8 cellular contexts compared by ENCODE assay signal in genomic region chr16:66717112-66717675, GRCh38. TPM values are rescaled to one million over a fixed set of nuclear protein-coding genes. Genes with fewer than 3 reads are reported as not detected.
DNase-seq lines count a peak whose midpoint lies in the region; FAIRE-seq and TF ChIP-seq lines count a peak whose summit lies in the region.

No MANE protein-coding gene starts in this region.

- peak in 1 of 2 experiments; percentile 58; a peak in 1 of 3 replicates for TF ChIP-seq POLR2A in H1 (IDR thresholded peaks at IDR 0.05; ENCODE audit: control extremely low read depth in 1 of 2, low read depth in 2 of 2, low read length in 2 of 2)

- no peak for TF ChIP-seq EP300 in H1 (IDR thresholded peaks at IDR 0.05; ENCODE audit: borderline replicate concordance in 1 of 2, low read depth in 2 of 2, low read length in 2 of 2)

- H3K79me2 ChIP-seq in OCI-LY3 (ENCODE audit: low read length) (no peaks in the 10 kb centered on the region), H1 (ENCODE audit: control insufficient read depth in 1 of 2, insufficient read depth in 2 of 2, low read length in 2 of 2) (no peaks in the 10 kb centered on the region)

- peak; percentile 21 for TF ChIP-seq CTCF in OCI-LY3 (IDR thresholded peaks at IDR 0.05; ENCODE audit: low read depth, low read length)
- peak; percentile 57 to 90 (median 88) for TF ChIP-seq CTCF in H1 (IDR thresholded peaks at IDR 0.05; ENCODE audit: control extremely low read depth in 1 of 3, insufficient read depth in 1 of 3, low read depth in 1 of 3, low read length in 3 of 3)

- H2BK12ac ChIP-seq in H1 (ENCODE audit: low read depth, low read length): no peak overlapping the region

- H3K4me3 ChIP-seq in OCI-LY3 (ENCODE audit: low read length) (no peak overlapping the region), H1 (ENCODE audit: extremely low read depth in 1 of 4, insufficient read depth in 2 of 4, low read depth in 3 of 4, low read length in 4 of 4) (no peak overlapping the region)

- H3K4me2 ChIP-seq in OCI-LY3 (ENCODE audit: low read length) (no peak overlapping the region), H1 (ENCODE audit: insufficient read depth in 1 of 2, low read depth in 2 of 2, low read length in 2 of 2) (no peak overlapping the region)

- H2BK5ac ChIP-seq in H1 (ENCODE audit: low read depth, low read length): no peak overlapping the region

- H3K4me1 ChIP-seq in OCI-LY3 (ENCODE audit: low read length): no peaks in the 10 kb centered on the region
- H3K4me1 ChIP-seq in H1 (replicated peaks in 1 of 4; ENCODE audit: control insufficient read depth in 3 of 4, insufficient read depth in 4 of 4, low read length in 3 of 4): no peaks in the 10 kb centered on the region

- TF ChIP-seq RAD21 in H1 (IDR thresholded peaks at IDR 0.05 in 1 of 2, conservative IDR thresholded peaks at IDR 0.05 in 1 of 2; ENCODE audit: low read depth in 2 of 2, low read length in 2 of 2): peak; percentile 55 to 64

- H3K27ac ChIP-seq in OCI-LY3 (ENCODE audit: low read length): no peak overlapping the region
- H3K27ac ChIP-seq in H1 (ENCODE audit: low read depth, low read length): no peak overlapping the region

- H2AFZ ChIP-seq in OCI-LY3 (ENCODE audit: low read depth, low read length) (no peak overlapping the region), H1 (ENCODE audit: low read length) (no peak overlapping the region)

- H3K9me3 ChIP-seq in OCI-LY3 (ENCODE audit: insufficient read depth, low read length): no peaks in the 10 kb centered on the region
- H3K9me3 ChIP-seq in H1 (ENCODE audit: insufficient read depth in 2 of 2, low read depth in 1 of 2, low read length in 1 of 2): no peaks in the 10 kb centered on the region

- H3K14ac ChIP-seq in H1 (ENCODE audit: insufficient read length): no peak overlapping the region

- no peak overlapping the region for H3K9ac ChIP-seq in OCI-LY3 (ENCODE audit: low read length)
- no peak overlapping the region for H3K9ac ChIP-seq in H1 (replicated peaks in 1 of 4; ENCODE audit: extremely low read depth in 1 of 4, low read depth in 3 of 4, low read length in 3 of 4)

- no peak overlapping the region for H2BK120ac ChIP-seq in H1 (replicated peaks; ENCODE audit: low read depth, low read length)

- no peak overlapping the region for H2AK5ac ChIP-seq in H1 (ENCODE audit: low read depth, low read length)

- 82% methylated on average over 12 of the region's 12 CpGs; no CpG with 5 or more reads in 1 of the 2 experiments for WGBS in H1 (ENCODE audit: extremely low coverage in 1 of 2, insufficient coverage in 1 of 2, insufficient read length in 1 of 2, insufficient replicate concordance in 2 of 2, low coverage in 1 of 2, low lambda C conversion rate in 2 of 2, missing lambda C conversion rate in 1 of 2), 2 experiments

- CTCF ChIA-PET in H1 (lab: Charles Lee; ENCODE audit: partially characterized antibody): interaction anchor here (1.0 to 4.3 kb wide), 9 partner anchors 10 to 113 kb away, joined by 3 to 35 read pairs (median 4); partner anchors contain the start of gene NAE1

- H3K23ac ChIP-seq in H1 (ENCODE audit: insufficient read length): no peak overlapping the region

- no peak overlapping the region for H2BK20ac ChIP-seq in H1 (ENCODE audit: low read length)

- FAIRE-seq in H1 (lab: Jason Lieb, UNC): peak; percentile 79

- H4K91ac ChIP-seq in H1 (replicated peaks; ENCODE audit: insufficient read length, low read length): no peak overlapping the region

- 0 out of 2 replicates have a peak, but pooled peaks cover 2% of the 10 kb centered on the region for H3K23me2 ChIP-seq in H1 (ENCODE audit: low read depth, low read length)

- no peak overlapping the region for H3K56ac ChIP-seq in H1 (replicated peaks; ENCODE audit: insufficient read length, low read depth, low read length)

- no peaks in the 10 kb centered on the region for H3K27me3 ChIP-seq in OCI-LY3 (ENCODE audit: low read depth, low read length)
- no peaks in the 10 kb centered on the region for H3K27me3 ChIP-seq in H1 (replicated peaks in 1 of 4; ENCODE audit: control insufficient read depth in 3 of 4, extremely low read depth in 1 of 4, insufficient read depth in 3 of 4, low read length in 3 of 4)

- H3K36me3 ChIP-seq in OCI-LY3 (replicated peaks; ENCODE audit: low read depth, low read length) (peaks cover 4% of the 10 kb centered on the region), H1 (ENCODE audit: control insufficient read depth in 2 of 4, insufficient read depth in 4 of 4, low read length in 3 of 4) (peaks cover 0 to 13% (median 2%) of the 10 kb centered on the region in 4 experiments; a peak in 3 of 8 replicates)

- POLR2A ChIA-PET in H1 (lab: Charles Lee; ENCODE audit: partially characterized antibody): interaction anchor here (0.6 to 2.6 kb wide), 7 partner anchors 9 to 114 kb away, joined by 3 to 11 read pairs (median 3); partner anchors contain the start of gene NAE1

- no peaks in the 10 kb centered on the region for H3K79me1 ChIP-seq in H1 (ENCODE audit: low read depth, low read length)

- H3K4ac ChIP-seq in H1 (replicated peaks; ENCODE audit: insufficient read length, low read depth, low read length): no peak overlapping the region

- H4K5ac ChIP-seq in H1 (ENCODE audit: insufficient read length, low read depth, low read length): no peak overlapping the region

- no peak overlapping the region for H3K18ac ChIP-seq in H1 (ENCODE audit: extremely low read depth, low read length)

- peak; percentile 5 for DNase-seq in activated naive CD4-positive, alpha-beta T cell treated with Interleukin-2 at 50 U/mL for 16 hours
- no peak for DNase-seq in activated naive CD4-positive, alpha-beta T cell (lab: John Stamatoyannopoulos, UW)
- DNase-seq in H1 (ENCODE audit: low read depth in 1 of 2, low spot score in 2 of 2) (no peak), midbrain (lab: John Stamatoyannopoulos, UW) (peak; percentile 29), cerebellar nuclear complex (lab: John Stamatoyannopoulos, UW) (no peak), GDM1 (lab: John Stamatoyannopoulos, UW) (no peak), NCI-H2171 (lab: John Stamatoyannopoulos, UW) (no peak)

- no peaks in the 10 kb centered on the region for H4K20me1 ChIP-seq in OCI-LY3 (ENCODE audit: insufficient read depth, low read length)
- H4K20me1 ChIP-seq in H1 (replicated peaks in 1 of 2; ENCODE audit: control insufficient read depth in 1 of 2, insufficient read depth in 2 of 2, low read length in 2 of 2): peaks cover 2 to 5% of the 10 kb centered on the region in 2 experiments

- no peak overlapping the region for H2BK15ac ChIP-seq in H1 (ENCODE audit: low read length)

- H4K8ac ChIP-seq in H1 (ENCODE audit: extremely low read depth, insufficient read depth, low read length): no peak overlapping the region

TF ChIP-seq in H1, 55 proteins besides CTCF, POLR2A, EP300 and RAD21:
- TF ChIP-seq CREB1 (IDR thresholded peaks at IDR 0.05) (peak; percentile 37; the same call in 1 of the 2 replicates), RFX5 (IDR thresholded peaks at IDR 0.05; ENCODE audit: borderline replicate concordance, low read depth, low read length) (peak; percentile 66), ASH2L (IDR thresholded peaks at IDR 0.05; ENCODE audit: low read length) (no peak), POLR2AphosphoS5 (IDR thresholded peaks at IDR 0.05; ENCODE audit: low read depth, low read length) (no peak), TCF12 (IDR thresholded peaks at IDR 0.05; ENCODE audit: low read depth, low read length) (no peak), FOSL1 (IDR thresholded peaks at IDR 0.05; ENCODE audit: insufficient read depth, low read depth, low read length) (no peak), RXRA (IDR thresholded peaks at IDR 0.05; ENCODE audit: insufficient read depth, low read depth, low read length) (no peak)

RNA-seq across cellular contexts. Expression of gene CMTM4, which starts 20.7 kb away (rescaled TPM):
- total RNA-seq in H1 (2021; fragmentation: NEBNext Ultra II Directional; extraction: Animal tissue kit (Norgen Biotek cat#: 25700)): 49.4 and 51.7 TPM in 2 replicates
- 35.3 and 46.7 TPM in 2 replicates for polyA plus RNA-seq in H1 (2011; rRNA removed)
- polyA plus RNA-seq in H1 (2011; cell fraction: cytosol; rRNA removed): 45.2 TPM
- polyA plus RNA-seq in H1 (2011; cell fraction: nucleus; rRNA removed): 57.9 TPM
- 24.9 to 31.1 TPM (median 30.7 TPM) in 4 replicates for polyA plus RNA-seq in H1 (2012, experiment 1 of 2)
- polyA plus RNA-seq in H1 (2012, experiment 2 of 2): 6.3 TPM
- polyA plus RNA-seq in H1 (2013, experiment 1 of 2): 21.7 TPM
- polyA plus RNA-seq in H1 (2013, experiment 2 of 2): 24.2 TPM
- 78.5 and 82.0 TPM in 2 replicates for polyA minus RNA-seq in H1 (2011; rRNA and poly(A)+ RNA removed)
- 50.3 TPM for polyA minus RNA-seq in H1 (2011; cell fraction: cytosol; rRNA and poly(A)+ RNA removed)
- polyA minus RNA-seq in H1 (2011; cell fraction: nucleus; rRNA and poly(A)+ RNA removed): 41.4 TPM

RNA-seq across cellular contexts. Expression of gene DYNC1LI2, which starts 34.2 kb away (rescaled TPM):
- total RNA-seq in H1 (2021; fragmentation: NEBNext Ultra II Directional; extraction: Animal tissue kit (Norgen Biotek cat#: 25700)): 70.8 and 72.4 TPM in 2 replicates
- 35.0 and 40.7 TPM in 2 replicates for polyA plus RNA-seq in H1 (2011; rRNA removed)
- 62.3 TPM for polyA plus RNA-seq in H1 (2011; cell fraction: cytosol; rRNA removed)
- polyA plus RNA-seq in H1 (2011; cell fraction: nucleus; rRNA removed): 127 TPM
- polyA plus RNA-seq in H1 (2012, experiment 1 of 2): 39.4 to 67.1 TPM (median 53.4 TPM) in 4 replicates
- 5.2 TPM for polyA plus RNA-seq in H1 (2012, experiment 2 of 2)
- 164 TPM for polyA plus RNA-seq in H1 (2013, experiment 1 of 2)
- polyA plus RNA-seq in H1 (2013, experiment 2 of 2): 158 TPM
- polyA minus RNA-seq in H1 (2011; rRNA and poly(A)+ RNA removed): 55.7 and 90.7 TPM in 2 replicates
- polyA minus RNA-seq in H1 (2011; cell fraction: cytosol; rRNA and poly(A)+ RNA removed): 28.7 TPM
- 84.2 TPM for polyA minus RNA-seq in H1 (2011; cell fraction: nucleus; rRNA and poly(A)+ RNA removed)

Comparison
In these comparisons a context has a peak if more than half of its experiments do, and no peak if none do; other contexts are left out.
1. DNase-seq: peak in activated naive CD4-positive, alpha-beta T cell treated with Interleukin-2 at 50 U/mL for 16 hours (single experiment) and midbrain (single experiment); none in activated naive CD4-positive, alpha-beta T cell (0 of 4), H1 (0 of 2), cerebellar nuclear complex (0 of 2), GDM1 (single experiment) and NCI-H2171 (single experiment).